ENCODE assay signal across 8 cellular contexts in the genomic region with DNA sequence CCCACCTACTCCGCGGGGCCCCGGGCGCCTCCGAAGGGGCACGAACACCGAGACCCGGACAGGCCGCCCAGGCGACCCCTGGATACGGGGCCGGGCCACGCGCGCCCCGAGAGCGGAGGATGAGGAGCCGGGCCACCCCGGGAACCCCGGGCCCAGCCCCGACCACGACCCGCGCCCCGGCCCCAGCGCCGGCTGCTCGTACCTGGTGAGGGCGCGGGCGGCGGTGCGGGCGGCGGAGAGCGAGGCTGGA. TPM values are rescaled to one million over a fixed set of nuclear protein-coding genes. Genes with fewer than 3 reads are reported as not detected.
DNase-seq lines count a peak whose midpoint lies in the region; ATAC-seq, FAIRE-seq and TF ChIP-seq lines count a peak whose summit lies in the region.

No MANE protein-coding gene starts in this region.

- no peak overlapping the region for H3K4me3 ChIP-seq in CD4-positive, CD25-positive, alpha-beta regulatory T cell (ENCODE audit: low read depth, low read length)
- H3K4me3 ChIP-seq in astrocyte of the cerebellum (ENCODE audit: low read depth, low read length) (peak overlapping the region; percentile 61), mononuclear cell (ENCODE audit: low read length) (peak overlapping the region; percentile 50)

- H3K4me1 ChIP-seq in CD4-positive, CD25-positive, alpha-beta regulatory T cell (ENCODE audit: control insufficient read depth, insufficient read depth, low read length, poor library complexity, severe bottlenecking), result peaks cover 21% of the 10 kb centered on the region
- H3K4me1 ChIP-seq in mononuclear cell (ENCODE audit: insufficient read depth, low read length), result peaks cover 26% of the 10 kb centered on the region

- peaks cover 3% of the 10 kb centered on the region for H3K36me3 ChIP-seq in CD4-positive, CD25-positive, alpha-beta regulatory T cell (ENCODE audit: control insufficient read depth, insufficient read depth, low read length)

- no peak for ATAC-seq in CD4-positive, CD25-positive, alpha-beta regulatory T cell (ENCODE audit: low read depth in 2 of 2)
- peak; percentile 24 for ATAC-seq in HG02840 (IDR thresholded peaks at IDR 0.05; ENCODE audit: low FRiP score, unreplicated experiment)

- TF ChIP-seq POLR2A in H54 (IDR thresholded peaks at IDR 0.05; ENCODE audit: low read depth, low read length), result no peak

- in situ Hi-C loops in astrocyte of the cerebellum (cut with HindIII; ENCODE audit: low sequenced_read_pairs), result no loop called here

- TF ChIP-seq CTCF in astrocyte of the cerebellum (IDR thresholded peaks at IDR 0.05; ENCODE audit: low read depth, low read length, missing control alignments), result no peak

- peaks cover 0 to 19% (median 2%) of the 10 kb centered on the region in 4 donors for H3K4me1 Mint-ChIP-seq in CD4-positive, CD25-positive, alpha-beta regulatory T cell

- H3K27ac Mint-ChIP-seq in CD4-positive, CD25-positive, alpha-beta regulatory T cell, result no peak overlapping the region

- no peaks in the 10 kb centered on the region for H3K9me3 Mint-ChIP-seq in CD4-positive, CD25-positive, alpha-beta regulatory T cell

- no peaks in the 10 kb centered on the region for H3K36me3 Mint-ChIP-seq in CD4-positive, CD25-positive, alpha-beta regulatory T cell

- FAIRE-seq in RCC 7860 (lab: Jason Lieb, UNC) (no peak), H54 (lab: Jason Lieb, UNC) (no peak)

- DNase-seq in CD4-positive, CD25-positive, alpha-beta regulatory T cell, result peak in 1 of 3 donors; percentile 35
- DNase-seq in astrocyte of the cerebellum (ENCODE audit: low read depth) (no peak), Ammon's horn (ENCODE audit: low spot score) (no peak), superior temporal gyrus (ENCODE audit: extremely low spot score) (no peak), RCC 7860 (ENCODE audit: low spot score) (no peak), H54 (ENCODE audit: insufficient read length, low spot score) (no peak)

- H3K27me3 Mint-ChIP-seq in CD4-positive, CD25-positive, alpha-beta regulatory T cell, result no peaks in the 10 kb centered on the region

- H3K27ac ChIP-seq in CD4-positive, CD25-positive, alpha-beta regulatory T cell (ENCODE audit: insufficient read depth, low read length, poor library complexity, severe bottlenecking), result peak overlapping the region; percentile 86

- H3K9me3 ChIP-seq in CD4-positive, CD25-positive, alpha-beta regulatory T cell (ENCODE audit: control insufficient read depth in 2 of 2, low read length in 2 of 2), result no peaks in the 10 kb centered on the region
- H3K9me3 ChIP-seq in mononuclear cell (ENCODE audit: low read depth, low read length), result no peaks in the 10 kb centered on the region

- H3K27me3 ChIP-seq in CD4-positive, CD25-positive, alpha-beta regulatory T cell (ENCODE audit: control insufficient read depth, insufficient read depth, low read length), result no peaks in the 10 kb centered on the region
- H3K27me3 ChIP-seq in mononuclear cell (ENCODE audit: insufficient read depth, low read length), result no peaks in the 10 kb centered on the region

- H3K4me3 Mint-ChIP-seq in CD4-positive, CD25-positive, alpha-beta regulatory T cell, result peak overlapping the region in 2 of 4 donors; percentile 78 to 85

RNA-seq across cellular contexts. Expression of a gene that starts 0.2 kb away (rescaled TPM):
- 153 TPM for total RNA-seq in CD4-positive, CD25-positive, alpha-beta regulatory T cell
- under 1 TPM; 0.23 to 0.93 (median 0.59) TPM for polyA plus RNA-seq in CD4-positive, CD25-positive, alpha-beta regulatory T cell
- 21.8 TPM for total RNA-seq in mononuclear cell

RNA-seq across cellular contexts. Expression of a gene that starts 32.2 kb away (rescaled TPM):
- total RNA-seq in CD4-positive, CD25-positive, alpha-beta regulatory T cell, result 128 TPM
- 10 to 100 TPM; 49.3 to 91.5 (median 62.3) TPM for polyA plus RNA-seq in CD4-positive, CD25-positive, alpha-beta regulatory T cell
- total RNA-seq in mononuclear cell, result 73.6 TPM

RNA-seq across cellular contexts. Expression of a gene that starts 46.1 kb away (rescaled TPM):
- total RNA-seq in CD4-positive, CD25-positive, alpha-beta regulatory T cell, result 87.5 TPM
- polyA plus RNA-seq in CD4-positive, CD25-positive, alpha-beta regulatory T cell, result 100 to 1,000 TPM; 128 to 170 (median 162) TPM
- 47.4 TPM for total RNA-seq in mononuclear cell

RNA-seq across cellular contexts. Expression of a gene that starts 46.2 kb away (rescaled TPM):
- 35.1 TPM for total RNA-seq in CD4-positive, CD25-positive, alpha-beta regulatory T cell
- polyA plus RNA-seq in CD4-positive, CD25-positive, alpha-beta regulatory T cell, result 1 to 10 TPM; 3.2 to 5.6 (median 4.4) TPM
- total RNA-seq in mononuclear cell, result 13.7 TPM
